In genomic region chr9:40884072-40884901, GRCh38 we compare ENCODE assay signal across 17 cellular contexts.
DNase-seq lines count a peak whose midpoint lies in the region; ATAC-seq, FAIRE-seq and TF ChIP-seq lines count a peak whose summit lies in the region.
"Had no signal": no experiment of that assay in that cellular context is flagged by ENCODE, and none has a peak within 500 bp of the region (broad histone marks: within the 10 kb centered on the region; RNA-seq: fewer than 3 reads in every experiment).

No MANE protein-coding gene starts in this region.

- H3K9me3 ChIP-seq in WERI-Rb-1 (ENCODE audit: severe bottlenecking) (peaks cover 27% of the 10 kb centered on the region), HepG2 (ENCODE audit: low read length) (peaks cover 48% of the 10 kb centered on the region; the same call in 1 of the 2 replicates), sigmoid colon (peaks cover 42 to 89% (median 73%) of the 10 kb centered on the region in 4 donors)

- no peak for FAIRE-seq in HepG2 (lab: Jason Lieb, UNC)

- no peaks in the 10 kb centered on the region for H3K4me1 Mint-ChIP-seq in activated T-helper 2 cell treated with anti-CD3 and anti-CD28 coated beads, Interferon-gamma antibody, Interleukin-2, Interleukin-4, amounts not matched to agents 10 μg/mL and 5 μg/mL and 100 μg/mL, durations not matched to agents 14 hours and 24 hours and 36 hours (ENCODE audit: low read depth)
- H3K4me1 Mint-ChIP-seq: neural crest cell; stimulated activated naive CD8-positive, alpha-beta T cell treated with anti-CD3 and anti-CD28 coated beads, Interleukin-15, amount 100 ng/mL, for 72 hours had no signal

- no TSS peak for BruUV-seq in HepG2 (replicated peaks; lab: Mats Ljungman, UMichigan)

- POLR2A ChIA-PET in GM10248 (lab: Yijun Ruan, JAX): no interaction called here
- POLR2A ChIA-PET in HepG2 (lab: Yijun Ruan, JAX): no interaction called here

- no peak overlapping the region for H3K4me2 ChIP-seq in HepG2 (ENCODE audit: low read depth, low read length)
- H3K4me2 ChIP-seq: hepatocyte had no signal

- peak; percentile 23; the same call in 1 of the 3 replicates for ATAC-seq in HepG2
- ATAC-seq: Panc1; stimulated activated naive CD8-positive, alpha-beta T cell treated with anti-CD3 and anti-CD28 coated beads, Interleukin-15, amount 100 ng/mL, for 72 hours had no signal

- in situ Hi-C loops in HepG2 (cut with HindIII; ENCODE audit: extremely low pct_ligation_motif_present, low pct_unique_long_range_greater_than_20kb): no loop called here

- H3K9me3 Mint-ChIP-seq in activated T-helper 2 cell treated with anti-CD3 and anti-CD28 coated beads, Interferon-gamma antibody, Interleukin-2, Interleukin-4, amounts not matched to agents 10 μg/mL and 5 μg/mL and 100 μg/mL, durations not matched to agents 14 hours and 24 hours and 36 hours: peaks cover 90% of the 10 kb centered on the region

- H3K27me3 Mint-ChIP-seq in activated T-helper 2 cell treated with anti-CD3 and anti-CD28 coated beads, Interferon-gamma antibody, Interleukin-2, Interleukin-4, amounts not matched to agents 10 μg/mL and 5 μg/mL and 100 μg/mL, durations not matched to agents 14 hours and 24 hours and 36 hours (ENCODE audit: low read depth): no peaks in the 10 kb centered on the region
- H3K27me3 Mint-ChIP-seq: stimulated activated naive CD8-positive, alpha-beta T cell treated with anti-CD3 and anti-CD28 coated beads, Interleukin-15, amount 100 ng/mL, for 72 hours had no signal

- H3K4me3 Mint-ChIP-seq in activated T-helper 2 cell treated with anti-CD3 and anti-CD28 coated beads, Interferon-gamma antibody, Interleukin-2, Interleukin-4, amounts not matched to agents 10 μg/mL and 5 μg/mL and 100 μg/mL, durations not matched to agents 14 hours and 24 hours and 36 hours (ENCODE audit: low read depth): no peak overlapping the region
- H3K4me3 Mint-ChIP-seq: neural crest cell; stimulated activated naive CD8-positive, alpha-beta T cell treated with anti-CD3 and anti-CD28 coated beads, Interleukin-15, amount 100 ng/mL, for 72 hours had no signal

- WGBS in HepG2 (ENCODE audit: low lambda C conversion rate): 70% methylated on average over 30 of the region's 40 CpGs
- WGBS in sigmoid colon, 2 donors: 95 to 96% methylated on average over 40 of the region's 40 CpGs

- H3K27ac ChIP-seq in WERI-Rb-1: no peak overlapping the region
- no peak overlapping the region for H3K27ac ChIP-seq in HepG2 (ENCODE audit: extremely low read length, insufficient read depth, low read length)
- H3K27ac ChIP-seq in sigmoid colon: no peak overlapping the region
- H3K27ac ChIP-seq: hepatocyte had no signal

- H3K79me2 ChIP-seq in HepG2 (ENCODE audit: insufficient read depth, low read length): no peaks in the 10 kb centered on the region
- H3K79me2 ChIP-seq: hepatocyte had no signal

- H4K20me1 ChIP-seq in HepG2 (ENCODE audit: insufficient read depth, low read length): no peaks in the 10 kb centered on the region

- no peaks in the 10 kb centered on the region for H3K36me3 Mint-ChIP-seq in activated T-helper 2 cell treated with anti-CD3 and anti-CD28 coated beads, Interferon-gamma antibody, Interleukin-2, Interleukin-4, amounts not matched to agents 10 μg/mL and 5 μg/mL and 100 μg/mL, durations not matched to agents 14 hours and 24 hours and 36 hours (ENCODE audit: low read depth)

- no peak overlapping the region for H2AFZ ChIP-seq in HepG2 (ENCODE audit: low read length)
- H2AFZ ChIP-seq: hepatocyte had no signal

- H3K9ac ChIP-seq in HepG2 (ENCODE audit: insufficient read depth, low read depth, low read length): no peak overlapping the region

- no peak overlapping the region for H3K27ac Mint-ChIP-seq in activated T-helper 2 cell treated with anti-CD3 and anti-CD28 coated beads, Interferon-gamma antibody, Interleukin-2, Interleukin-4, amounts not matched to agents 10 μg/mL and 5 μg/mL and 100 μg/mL, durations not matched to agents 14 hours and 24 hours and 36 hours

- H3K27me3 ChIP-seq in WERI-Rb-1 (ENCODE audit: insufficient read depth, low read depth, severe bottlenecking): peaks cover 32% of the 10 kb centered on the region
- no peaks in the 10 kb centered on the region for H3K27me3 ChIP-seq in HepG2 (ENCODE audit: control insufficient read depth in 1 of 2, insufficient read depth in 2 of 2, low read length in 2 of 2)
- no peaks in the 10 kb centered on the region for H3K27me3 ChIP-seq in sigmoid colon
- H3K27me3 ChIP-seq: hepatocyte had no signal

- CTCF ChIA-PET in GM10248 (lab: Yijun Ruan, JAX) (no interaction called here), HepG2 (lab: Yijun Ruan, JAX; ENCODE audit: low intra/inter-chr PET ratio, low total read pairs) (no interaction called here)

- TF ChIP-seq EP300 in HepG2 (IDR thresholded peaks at IDR 0.05; ENCODE audit: low read depth in 2 of 2, low read length in 2 of 2): no peak
- TF ChIP-seq EP300 in HepG2 (CRISPR knock-in tag; IDR thresholded peaks at IDR 0.05; ENCODE audit: borderline replicate concordance): no peak
- TF ChIP-seq EP300 in sigmoid colon (IDR thresholded peaks at IDR 0.05): no peak

- TF ChIP-seq CTCF in GM10248 (IDR thresholded peaks at IDR 0.05; ENCODE audit: control extremely low read depth, extremely low read depth, low read depth, missing control alignments): no peak
- no peak for TF ChIP-seq CTCF in WERI-Rb-1 (IDR thresholded peaks at IDR 0.05; ENCODE audit: low read depth, low read length)
- no peak for TF ChIP-seq CTCF in HepG2 (CRISPR knock-in tag; IDR thresholded peaks at IDR 0.05)
- TF ChIP-seq CTCF in sigmoid colon (IDR thresholded peaks at IDR 0.05): no peak

- TF ChIP-seq POLR2A in HepG2 (IDR thresholded peaks at IDR 0.05; ENCODE audit: insufficient read depth in 1 of 2, low read depth in 2 of 2, low read length in 2 of 2): no peak
- TF ChIP-seq POLR2A in sigmoid colon (IDR thresholded peaks at IDR 0.05): no peak

- TF ChIP-seq RAD21 in HepG2 (CRISPR knock-in tag; IDR thresholded peaks at IDR 0.05): no peak

- H3K4me1 ChIP-seq in HepG2 (ENCODE audit: insufficient read depth, low read length) (peaks cover 11% of the 10 kb centered on the region; the same call in 1 of the 2 replicates), sigmoid colon (no peaks in the 10 kb centered on the region)

- intact Hi-C loops in HepG2 (cut with micrococcal nuclease; ENCODE audit: unreplicated experiment): no loop called here
- intact Hi-C loops in sigmoid colon (cut with DNase I): no loop called here
- intact Hi-C loops in activated T-helper 2 cell treated with anti-CD3 and anti-CD28 coated beads, Interferon-gamma antibody, Interleukin-2, Interleukin-4, amounts not matched to agents 10 μg/mL and 5 μg/mL and 100 μg/mL, durations not matched to agents 14 hours and 24 hours and 36 hours (cut with micrococcal nuclease): no loop called here

- peak; percentile 10 for DNase-seq in GM10248 (ENCODE audit: extremely low spot score)
- DNase-seq in WERI-Rb-1: peak; percentile 6
- DNase-seq in HepG2 (ENCODE audit: low spot score): no peak
- DNase-seq in sigmoid colon: peak; percentile 62
- no peak for DNase-seq in GDM1 (lab: John Stamatoyannopoulos, UW)
- no peak for DNase-seq in effector CD8-positive, alpha-beta T cell (lab: John Stamatoyannopoulos, UW)
- DNase-seq in ureter (ENCODE audit: low spot score): no peak
- DNase-seq in activated T-helper 2 cell treated with anti-CD3 and anti-CD28 coated beads, Interferon-gamma antibody, Interleukin-2, Interleukin-4, amounts not matched to agents 10 μg/mL and 5 μg/mL and 100 μg/mL, durations not matched to agents 14 hours and 24 hours and 36 hours (ENCODE audit: low spot score): no peak
- DNase-seq: activated CD4-positive, alpha-beta T cell treated with anti-CD3 and anti-CD28 coated beads for 1 hour; activated naive CD4-positive, alpha-beta T cell treated with Interleukin-2 at 50 U/mL for 16 hours; COR-L47; midbrain; NCI-H1436 treated with DMSO at 0.1 percent for 48 hours; stimulated activated naive CD8-positive, alpha-beta T cell treated with anti-CD3 and anti-CD28 coated beads, Interleukin-15, amount 100 ng/mL, for 72 hours had no signal

- H3K36me3 ChIP-seq in WERI-Rb-1 (no peaks in the 10 kb centered on the region), HepG2 (replicated peaks in 1 of 2; ENCODE audit: control insufficient read depth in 1 of 2, insufficient read depth in 2 of 2, low read length in 2 of 2) (no peaks in the 10 kb centered on the region), sigmoid colon (no peaks in the 10 kb centered on the region)

- H3K4me3 ChIP-seq in WERI-Rb-1 (ENCODE audit: low read depth, low read length): no peak overlapping the region
- no peak overlapping the region for H3K4me3 ChIP-seq in HepG2 (replicated peaks in 1 of 3; ENCODE audit: insufficient read depth in 1 of 3, low read depth in 2 of 3, low read length in 3 of 3)
- no peak overlapping the region for H3K4me3 ChIP-seq in sigmoid colon
- H3K4me3 ChIP-seq: hepatocyte had no signal

TF ChIP-seq in HepG2, 621 proteins besides CTCF, POLR2A, EP300 and RAD21:
- TF ChIP-seq AGO1 (IDR thresholded peaks at IDR 0.05; ENCODE audit: low read depth, low read length, poor library complexity, severe bottlenecking): peak; percentile 37
- TF ChIP-seq MNT (IDR thresholded peaks at IDR 0.05): 0 out of 2 replicates have a peak, but pooled peaks have one; percentile 19
- TF ChIP-seq THYN1 (CRISPR knock-in tag; IDR thresholded peaks at IDR 0.05; ENCODE audit: borderline replicate concordance, low read depth): no peak

Comparison
In these comparisons a context has a peak if more than half of its experiments do, and no peak if none do; other contexts are left out.
1. DNase-seq: peak in GM10248 (single experiment), WERI-Rb-1 (single experiment) and sigmoid colon (single experiment); none in HepG2 (single experiment), GDM1 (single experiment), effector CD8-positive, alpha-beta T cell (single experiment), ureter (single experiment) and activated T-helper 2 cell treated with anti-CD3 and anti-CD28 coated beads, Interferon-gamma antibody, Interleukin-2, Interleukin-4, amounts not matched to agents 10 μg/mL and 5 μg/mL and 100 μg/mL, durations not matched to agents 14 hours and 24 hours and 36 hours (single experiment).